ENCODE assay signal across 13 cellular contexts in genomic region chrX:136588060-136588459, GRCh38. TPM values are rescaled to one million over a fixed set of nuclear protein-coding genes. Genes with fewer than 3 reads are reported as not detected.
A peak's percentile ranks its signal among the peaks of the same experiment; 100 is the strongest.
DNase-seq lines count a peak whose midpoint lies in the region; ATAC-seq and TF ChIP-seq lines count a peak whose summit lies in the region.
"Had no signal": no experiment of that assay in that cellular context is flagged by ENCODE, and none has a peak within 500 bp of the region (broad histone marks: within the 10 kb centered on the region; RNA-seq: fewer than 3 reads in every experiment).

No MANE protein-coding gene starts in this region.

- no peaks in the 10 kb centered on the region for H3K27me3 Mint-ChIP-seq in effector memory CD8-positive, alpha-beta T cell
- H3K27me3 Mint-ChIP-seq in HFFc6 (ENCODE audit: insufficient read depth): peaks cover 4% of the 10 kb centered on the region

- DNase-seq in effector memory CD8-positive, alpha-beta T cell: no peak
- no peak for DNase-seq in NCI-H82 treated with DMSO at 0.1 percent for 48 hours (lab: John Stamatoyannopoulos, UW; ENCODE audit: unreplicated experiment)
- DNase-seq in left lobe of liver (ENCODE audit: low spot score): no peak
- no peak for DNase-seq in HFFc6
- no peak for DNase-seq in G401 (ENCODE audit: low spot score)
- DNase-seq: amygdala, NCI-H146, Peyer's patch had no signal

- no peak for TF ChIP-seq POLR2A in GM18505 (IDR thresholded peaks at IDR 0.05; ENCODE audit: borderline replicate concordance, extremely low read depth, insufficient read depth, insufficient read length)

- in situ Hi-C loops in G401 (cut with HindIII; ENCODE audit: low sequenced_read_pairs): no loop called here

- H3K9me3 Mint-ChIP-seq in effector memory CD8-positive, alpha-beta T cell: no peaks in the 10 kb centered on the region
- no peaks in the 10 kb centered on the region for H3K9me3 Mint-ChIP-seq in HFFc6

- peak overlapping the region; percentile 37 to 61 for H3K4me3 Mint-ChIP-seq in effector memory CD8-positive, alpha-beta T cell
- no peak overlapping the region for H3K4me3 Mint-ChIP-seq in HFFc6
- H3K4me3 Mint-ChIP-seq: nephron had no signal

- TF ChIP-seq CTCF in HFFc6 (IDR thresholded peaks at IDR 0.05): no peak

- ATAC-seq in GM18505 (IDR thresholded peaks at IDR 0.05; ENCODE audit: unreplicated experiment): peak; percentile 63
- peak; percentile 43 for ATAC-seq in GM19463 (IDR thresholded peaks at IDR 0.05; ENCODE audit: unreplicated experiment)
- ATAC-seq in HG03378 (IDR thresholded peaks at IDR 0.05; ENCODE audit: unreplicated experiment): peak; percentile 53
- peak; percentile 42 for ATAC-seq in effector memory CD8-positive, alpha-beta T cell (replicated peaks)
- ATAC-seq in left lobe of liver: no peak

- peak overlapping the region; percentile 91 to 92 for H3K27ac Mint-ChIP-seq in effector memory CD8-positive, alpha-beta T cell
- H3K27ac Mint-ChIP-seq in HFFc6: no peak overlapping the region
- H3K27ac Mint-ChIP-seq: nephron had no signal

- H3K36me3 Mint-ChIP-seq in effector memory CD8-positive, alpha-beta T cell (ENCODE audit: insufficient read depth): peaks cover 3% of the 10 kb centered on the region
- H3K36me3 Mint-ChIP-seq in HFFc6 (ENCODE audit: low read depth): no peaks in the 10 kb centered on the region

- peaks cover 26 to 42% of the 10 kb centered on the region in 2 donors for H3K4me1 Mint-ChIP-seq in effector memory CD8-positive, alpha-beta T cell (ENCODE audit: low read depth in 2 of 2)
- H3K4me1 Mint-ChIP-seq in HFFc6 (ENCODE audit: low read depth): peaks cover 9% of the 10 kb centered on the region
- H3K4me1 Mint-ChIP-seq: nephron had no signal

RNA-seq across cellular contexts. Expression of gene VGLL1, which starts 56.0 kb away (rescaled TPM):
- total RNA-seq in left lobe of liver: not detected
- total RNA-seq in HFFc6 (2021; fragmentation: NEBNext Ultra II Directional; extraction: Animal tissue kit (Norgen Biotek cat#: 25700)): not detected
- total RNA-seq in G401 (2014; rRNA removed; shearing (Covaris generic)): not detected in 2 replicates
- total RNA-seq: endothelial cell of umbilical vein, Peyer's patch had no signal

RNA-seq across cellular contexts. Expression of gene CD40LG, which starts 59.9 kb away (rescaled TPM):
- 0.15 TPM for total RNA-seq in left lobe of liver
- not detected for total RNA-seq in HFFc6 (2021; fragmentation: NEBNext Ultra II Directional; extraction: Animal tissue kit (Norgen Biotek cat#: 25700))
- total RNA-seq in G401 (2014; rRNA removed; shearing (Covaris generic)): not detected in 2 replicates
- total RNA-seq: endothelial cell of umbilical vein had no signal
